1 cellular context compared by ENCODE assay signal in the genomic region with DNA sequence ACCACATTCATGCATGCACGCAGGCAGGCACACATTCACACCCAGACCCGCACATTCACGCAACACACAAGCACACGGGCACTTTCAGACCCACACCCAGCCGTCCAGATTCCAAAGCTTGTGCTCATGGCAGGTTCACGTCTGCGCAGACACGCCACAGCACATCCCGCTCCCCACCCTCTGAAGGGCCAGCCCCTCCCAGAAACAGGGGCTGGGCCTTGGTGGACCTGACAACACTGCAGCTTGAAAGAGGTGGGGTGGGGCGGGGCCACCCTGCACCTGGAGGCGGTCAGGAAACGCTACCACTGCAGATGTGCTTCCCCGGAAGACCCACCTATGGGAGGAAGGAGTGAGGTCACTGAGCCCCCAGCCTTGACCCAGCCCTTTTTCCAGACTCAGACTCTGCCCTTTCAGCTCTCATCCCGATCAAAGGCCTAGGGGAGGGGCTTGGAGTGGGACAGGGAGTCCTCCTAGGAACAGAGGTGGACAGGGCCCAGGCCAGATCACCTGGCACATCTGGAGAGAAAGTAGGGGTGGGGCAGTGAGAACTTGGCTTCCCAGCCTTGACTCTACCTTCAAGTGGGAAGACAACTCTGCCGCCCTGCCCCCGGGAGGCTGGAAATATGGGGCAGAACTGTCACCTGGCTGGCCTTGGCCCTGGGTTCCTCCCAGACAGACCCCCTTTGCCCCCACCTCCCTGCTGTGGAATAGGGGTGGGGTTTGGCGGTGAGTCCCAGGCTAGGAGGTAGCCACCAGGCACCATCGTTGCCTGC.
TF ChIP-seq lines count a peak whose summit lies in the region.

No MANE protein-coding gene starts in this region.

TF ChIP-seq in WTC11, 78 proteins besides CTCF, POLR2A, EP300 and RAD21 (continued from another document):
- TF ChIP-seq, protein P1, sequence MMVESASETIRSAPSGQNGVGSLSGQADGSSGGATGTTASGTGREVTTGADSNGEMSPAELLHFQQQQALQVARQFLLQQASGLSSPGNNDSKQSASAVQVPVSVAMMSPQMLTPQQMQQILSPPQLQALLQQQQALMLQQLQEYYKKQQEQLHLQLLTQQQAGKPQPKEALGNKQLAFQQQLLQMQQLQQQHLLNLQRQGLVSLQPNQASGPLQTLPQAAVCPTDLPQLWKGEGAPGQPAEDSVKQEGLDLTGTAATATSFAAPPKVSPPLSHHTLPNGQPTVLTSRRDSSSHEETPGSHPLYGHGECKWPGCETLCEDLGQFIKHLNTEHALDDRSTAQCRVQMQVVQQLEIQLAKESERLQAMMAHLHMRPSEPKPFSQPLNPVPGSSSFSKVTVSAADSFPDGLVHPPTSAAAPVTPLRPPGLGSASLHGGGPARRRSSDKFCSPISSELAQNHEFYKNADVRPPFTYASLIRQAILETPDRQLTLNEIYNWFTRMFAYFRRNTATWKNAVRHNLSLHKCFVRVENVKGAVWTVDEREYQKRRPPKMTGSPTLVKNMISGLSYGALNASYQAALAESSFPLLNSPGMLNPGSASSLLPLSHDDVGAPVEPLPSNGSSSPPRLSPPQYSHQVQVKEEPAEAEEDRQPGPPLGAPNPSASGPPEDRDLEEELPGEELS (CRISPR knock-in tag; IDR thresholded peaks at IDR 0.05): peak; percentile 43; the same call in 1 of the 2 replicates
- TF ChIP-seq ETV6 (CRISPR knock-in tag; IDR thresholded peaks at IDR 0.05): peak; percentile 88; the same call in 1 of the 2 replicates
